In genomic region chr5:2038337-2039179, GRCh38 we compare ENCODE assay signal across 8 cellular contexts.
DNase-seq lines count a peak whose midpoint lies in the region; ATAC-seq and TF ChIP-seq lines count a peak whose summit lies in the region.

No MANE protein-coding gene starts in this region.

- peak; percentile 98 for ATAC-seq in GM19025 (IDR thresholded peaks at IDR 0.05; ENCODE audit: low read depth, unreplicated experiment)
- peak; percentile 85 for ATAC-seq in HG03196 (IDR thresholded peaks at IDR 0.05; ENCODE audit: unreplicated experiment)
- peak; percentile 88 to 94 for ATAC-seq in natural killer cell treated with Interleukin-12 subunit alpha and Interleukin-12 subunit beta and Interleukin-15 and Interleukin-18, amount 100 ng/mL, for 72 hours
- peak; percentile 93 for ATAC-seq in stimulated activated naive CD8-positive, alpha-beta T cell treated with anti-CD3 and anti-CD28 coated beads, Interleukin-15, amount 100 ng/mL, for 72 hours

- H3K36me3 Mint-ChIP-seq in natural killer cell treated with Interleukin-12 subunit alpha and Interleukin-12 subunit beta and Interleukin-15 and Interleukin-18, amount 100 ng/mL, for 72 hours = no peaks in the 10 kb centered on the region

- H3K4me3 ChIP-seq in esophagus squamous epithelium = peak overlapping the region; percentile 16 to 67 (median 34)

- no peak for TF ChIP-seq POLR2A in esophagus squamous epithelium (IDR thresholded peaks at IDR 0.05)

- H3K27me3 ChIP-seq in esophagus squamous epithelium = peaks cover 0 to 9% (median 0%) of the 10 kb centered on the region in 4 donors

- H3K9me3 Mint-ChIP-seq in natural killer cell treated with Interleukin-12 subunit alpha and Interleukin-12 subunit beta and Interleukin-15 and Interleukin-18, amount 100 ng/mL, for 72 hours = no peaks in the 10 kb centered on the region
- no peaks in the 10 kb centered on the region for H3K9me3 Mint-ChIP-seq in stimulated activated naive CD8-positive, alpha-beta T cell treated with anti-CD3 and anti-CD28 coated beads, Interleukin-15, amount 100 ng/mL, for 72 hours

- H3K27ac ChIP-seq in esophagus squamous epithelium = peak overlapping the region; percentile 67 to 83 (median 74)

- H3K27ac Mint-ChIP-seq in natural killer cell treated with Interleukin-12 subunit alpha and Interleukin-12 subunit beta and Interleukin-15 and Interleukin-18, amount 100 ng/mL, for 72 hours = no peak overlapping the region
- H3K27ac Mint-ChIP-seq in stimulated activated naive CD8-positive, alpha-beta T cell treated with anti-CD3 and anti-CD28 coated beads, Interleukin-15, amount 100 ng/mL, for 72 hours = no peak overlapping the region

- peak; percentile 32 to 37 for DNase-seq in AML-193 (lab: John Stamatoyannopoulos, UW)
- DNase-seq in NCI-H774 (lab: John Stamatoyannopoulos, UW) = peak; percentile 80
- peak; percentile 52 for DNase-seq in activated T-cell treated with anti-CD3 and anti-CD28 coated beads for 48 hours (ENCODE audit: low read depth)
- no peak for DNase-seq in esophagus squamous epithelium (lab: John Stamatoyannopoulos, UW)
- peak; percentile 79 for DNase-seq in natural killer cell treated with Interleukin-12 subunit alpha and Interleukin-12 subunit beta and Interleukin-15 and Interleukin-18, amount 100 ng/mL, for 72 hours (ENCODE audit: low spot score)
- DNase-seq in stimulated activated naive CD8-positive, alpha-beta T cell treated with anti-CD3 and anti-CD28 coated beads, Interleukin-15, amount 100 ng/mL, for 72 hours = peak; percentile 64 to 79

- peaks cover 18 to 46% of the 10 kb centered on the region in 2 donors for H3K27me3 Mint-ChIP-seq in natural killer cell treated with Interleukin-12 subunit alpha and Interleukin-12 subunit beta and Interleukin-15 and Interleukin-18, amount 100 ng/mL, for 72 hours
- peaks cover 39% of the 10 kb centered on the region for H3K27me3 Mint-ChIP-seq in stimulated activated naive CD8-positive, alpha-beta T cell treated with anti-CD3 and anti-CD28 coated beads, Interleukin-15, amount 100 ng/mL, for 72 hours

- H3K36me3 ChIP-seq in esophagus squamous epithelium = no peaks in the 10 kb centered on the region

- 4 to 5% methylated on average over 11 to 30 of the region's 57 CpGs for WGBS in esophagus squamous epithelium, 2 donors

- no peaks in the 10 kb centered on the region for H3K4me1 Mint-ChIP-seq in natural killer cell treated with Interleukin-12 subunit alpha and Interleukin-12 subunit beta and Interleukin-15 and Interleukin-18, amount 100 ng/mL, for 72 hours (ENCODE audit: low read depth in 2 of 2)
- no peaks in the 10 kb centered on the region for H3K4me1 Mint-ChIP-seq in stimulated activated naive CD8-positive, alpha-beta T cell treated with anti-CD3 and anti-CD28 coated beads, Interleukin-15, amount 100 ng/mL, for 72 hours

- peak overlapping the region; percentile 17 for H3K4me3 Mint-ChIP-seq in natural killer cell treated with Interleukin-12 subunit alpha and Interleukin-12 subunit beta and Interleukin-15 and Interleukin-18, amount 100 ng/mL, for 72 hours
- H3K4me3 Mint-ChIP-seq in stimulated activated naive CD8-positive, alpha-beta T cell treated with anti-CD3 and anti-CD28 coated beads, Interleukin-15, amount 100 ng/mL, for 72 hours = peak overlapping the region; percentile 74 to 88

- TF ChIP-seq CTCF in esophagus squamous epithelium (IDR thresholded peaks at IDR 0.05) = peak; percentile 71 to 85 (median 81)

- intact Hi-C loops in esophagus squamous epithelium (cut with DNase I) = no loop called here

- H3K9me3 ChIP-seq in esophagus squamous epithelium = no peaks in the 10 kb centered on the region

- peaks cover 5 to 37% (median 14%) of the 10 kb centered on the region in 3 donors for H3K4me1 ChIP-seq in esophagus squamous epithelium
